Comparison of ENCODE assay signal across 13 cellular contexts in the genomic region with DNA sequence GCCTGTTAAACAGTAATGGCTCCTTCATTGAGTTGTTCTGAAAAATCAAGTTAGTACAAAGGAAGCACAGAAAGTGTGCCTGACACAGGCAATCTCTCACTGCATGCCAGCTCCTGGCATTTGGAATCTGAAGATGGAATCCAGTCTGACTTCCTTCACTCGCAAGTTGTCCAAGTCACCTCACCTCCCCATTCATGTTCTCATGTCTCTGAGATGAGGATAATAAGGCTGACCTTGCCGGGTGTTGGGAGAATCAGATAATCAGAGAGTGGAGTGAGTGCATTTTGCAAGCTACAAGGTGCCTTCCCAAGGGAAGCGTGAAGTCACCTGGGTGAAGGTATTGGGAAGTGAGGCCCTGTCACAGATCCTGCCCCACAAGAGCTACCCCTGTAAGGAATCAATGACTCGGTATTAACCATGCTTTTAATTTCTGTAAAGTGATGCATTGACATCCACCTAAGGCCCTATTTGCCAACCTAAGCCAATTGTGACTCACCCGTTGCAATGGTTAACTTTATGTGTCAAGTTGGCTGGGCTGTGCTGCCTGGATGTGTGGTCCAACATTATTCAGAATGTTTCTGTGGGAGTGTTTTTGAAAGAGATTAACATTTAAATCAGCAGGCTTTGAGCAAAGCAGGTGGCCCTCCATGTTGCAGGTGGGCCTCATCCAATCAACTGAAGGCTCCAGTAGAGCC.
DNase-seq lines count a peak whose midpoint lies in the region; ATAC-seq and TF ChIP-seq lines count a peak whose summit lies in the region.
"Had no signal": no experiment of that assay in that cellular context is flagged by ENCODE, and none has a peak within 500 bp of the region (broad histone marks: within the 10 kb centered on the region; RNA-seq: fewer than 3 reads in every experiment).

No MANE protein-coding gene starts in this region.

- no peaks in the 10 kb centered on the region for H3K9me3 ChIP-seq in psoas muscle
- H3K9me3 ChIP-seq in osteoblast (ENCODE audit: low read depth, low read length), result no peaks in the 10 kb centered on the region
- H3K9me3 ChIP-seq: Peyer's patch had no signal

- intact Hi-C loops in psoas muscle (cut with DNase I), result loop anchor here in 1 of 2 donors (2.0 kb wide), 1 partner anchor 41 kb away; no protein-coding TSS in a partner anchor

- DNase-seq in Caki2 (ENCODE audit: low read depth) (peak; percentile 27), LHCN-M2 (ENCODE audit: low read depth) (peak; percentile 9), epithelial cell of proximal tubule (ENCODE audit: low read depth) (peak; percentile 64), psoas muscle (no peak), osteoblast (ENCODE audit: insufficient read length, low spot score, missing footprints) (no peak)
- DNase-seq: activated T-cell treated with anti-CD3 and anti-CD28 coated beads, Interleukin-2, amount 50 U/mL, for 4 hours; glutamatergic neuron; Kasumi-1; mesendoderm; NCI-H345; Peyer's patch had no signal

- H3K27ac ChIP-seq in psoas muscle, result peak overlapping the region; percentile 98
- no peak overlapping the region for H3K27ac ChIP-seq in osteoblast (ENCODE audit: low read depth, low read length)

- H3K27me3 ChIP-seq in psoas muscle (ENCODE audit: insufficient read depth in 3 of 3, low read length in 2 of 3), result no peaks in the 10 kb centered on the region
- no peaks in the 10 kb centered on the region for H3K27me3 ChIP-seq in osteoblast (ENCODE audit: insufficient read depth, low read length)
- H3K27me3 ChIP-seq: Peyer's patch had no signal

- H2AFZ ChIP-seq in osteoblast (ENCODE audit: low read length), result no peak overlapping the region

- H4K20me1 ChIP-seq in osteoblast (ENCODE audit: insufficient read depth, low read length), result no peaks in the 10 kb centered on the region

- H3K4me3 ChIP-seq in epithelial cell of proximal tubule (ENCODE audit: low read depth, low read length), result no peak overlapping the region
- no peak overlapping the region for H3K4me3 ChIP-seq in psoas muscle
- H3K4me3 ChIP-seq in osteoblast (ENCODE audit: insufficient read depth, low read length), result no peak overlapping the region
- H3K4me3 ChIP-seq: Peyer's patch had no signal

- ATAC-seq in psoas muscle (no peak), GM18505 (IDR thresholded peaks at IDR 0.05; ENCODE audit: unreplicated experiment) (no peak), GM19463 (IDR thresholded peaks at IDR 0.05; ENCODE audit: unreplicated experiment) (no peak)

- no peak overlapping the region for H3K4me2 ChIP-seq in osteoblast (ENCODE audit: insufficient read depth, low read length)

- H3K36me3 ChIP-seq in psoas muscle (ENCODE audit: insufficient read depth in 1 of 2, low read depth in 1 of 2), result no peaks in the 10 kb centered on the region
- no peaks in the 10 kb centered on the region for H3K36me3 ChIP-seq in osteoblast (ENCODE audit: insufficient read depth, low read length)
- H3K36me3 ChIP-seq: Peyer's patch had no signal

- H3K4me1 ChIP-seq in psoas muscle (peaks cover 93% of the 10 kb centered on the region), osteoblast (ENCODE audit: insufficient read depth, low read length) (peaks cover 19% of the 10 kb centered on the region)

- in situ Hi-C loops in Caki2 (cut with HindIII; ENCODE audit: low pct_unique_long_range_greater_than_20kb, low sequenced_read_pairs), result no loop called here

- TF ChIP-seq POLR2A in GM18505 (IDR thresholded peaks at IDR 0.05; ENCODE audit: borderline replicate concordance, extremely low read depth, insufficient read depth, insufficient read length), result no peak

- TF ChIP-seq CTCF in epithelial cell of proximal tubule (conservative IDR thresholded peaks at IDR 0.05; ENCODE audit: low read depth, low read length) (no peak), psoas muscle (IDR thresholded peaks at IDR 0.05) (no peak), osteoblast (IDR thresholded peaks at IDR 0.05; ENCODE audit: extremely low read depth, low read depth, low read length) (no peak)

- no peaks in the 10 kb centered on the region for H3K79me2 ChIP-seq in osteoblast (ENCODE audit: insufficient read depth, low read length)

- WGBS in psoas muscle, 3 donors, result 68 to 80% (median 70%) methylated on average over 5 of the region's 5 CpGs

Comparison
In these comparisons a context has a peak if more than half of its experiments do, and no peak if none do; other contexts are left out.
1. DNase-seq: peak in Caki2 (single experiment), LHCN-M2 (single experiment) and epithelial cell of proximal tubule (single experiment); none in psoas muscle (0 of 2) and osteoblast (single experiment).